Comparison of ENCODE assay signal across 23 cellular contexts in genomic region chr7:29248713-29249382, GRCh38. TPM values are rescaled to one million over a fixed set of nuclear protein-coding genes. Genes with fewer than 3 reads are reported as not detected.
DNase-seq lines count a peak whose midpoint lies in the region; ATAC-seq and TF ChIP-seq lines count a peak whose summit lies in the region.
"Had no signal": no experiment of that assay in that cellular context is flagged by ENCODE, and none has a peak within 500 bp of the region (broad histone marks: within the 10 kb centered on the region; RNA-seq: fewer than 3 reads in every experiment).

No MANE protein-coding gene starts in this region.

- no peaks in the 10 kb centered on the region for H3K36me3 ChIP-seq in A673 (ENCODE audit: insufficient read depth, low read length, poor library complexity, severe bottlenecking)
- H3K36me3 ChIP-seq in neutrophil: no peaks in the 10 kb centered on the region
- H3K36me3 ChIP-seq in GM23338 (ENCODE audit: insufficient read depth): no peaks in the 10 kb centered on the region
- H3K36me3 ChIP-seq: vagina had no signal

- peaks cover 8% of the 10 kb centered on the region for H3K4me1 Mint-ChIP-seq in GM23338
- H3K4me1 Mint-ChIP-seq: CD4-positive, CD25-positive, alpha-beta regulatory T cell had no signal

- H3K9me3 ChIP-seq in A673 (ENCODE audit: low read depth, low read length, poor library complexity, severe bottlenecking) (no peaks in the 10 kb centered on the region), neutrophil (no peaks in the 10 kb centered on the region)
- H3K9me3 ChIP-seq: A549, vagina had no signal

- DNase-seq in A673 (ENCODE audit: low spot score) (no peak), SKM-1 (lab: John Stamatoyannopoulos, UW; ENCODE audit: unreplicated experiment) (peak; percentile 49), left ventricle myocardium superior (no peak), GM23338 (ENCODE audit: low spot score) (no peak), GM20000 (ENCODE audit: low spot score) (no peak), LoVo (ENCODE audit: low spot score) (no peak)
- no peak for DNase-seq in stimulated activated CD4-positive, alpha-beta T cell treated with anti-CD3 and anti-CD28 coated beads, Interleukin-4, amount 100 ng/mL, for 24 hours
- DNase-seq: activated CD4-positive, alpha-beta T cell treated with anti-CD3 and anti-CD28 coated beads for 36 hours; activated gamma-delta T cell; amygdala; CD4-positive, CD25-positive, alpha-beta regulatory T cell; effector memory CD8-positive, alpha-beta T cell; GM23248; islet precursor cell; NCI-H1417 treated with DMSO at 0.1 percent for 48 hours; NK-92 treated with Interleukin-12 subunit alpha and Interleukin-12 subunit beta, amount 100 ng/mL, for 24 hours; posterior cingulate gyrus; SHP77 treated with DMSO at 0.1 percent for 48 hours had no signal

- no peak overlapping the region for H3K27ac Mint-ChIP-seq in GM23338
- H3K27ac Mint-ChIP-seq: activated CD4-positive, alpha-beta T cell treated with anti-CD3 and anti-CD28 coated beads for 36 hours; CD4-positive, CD25-positive, alpha-beta regulatory T cell had no signal

- H3K4me3 ChIP-seq in A673 (ENCODE audit: low read depth, low read length, poor library complexity, severe bottlenecking) (no peak overlapping the region), neutrophil (ENCODE audit: low read depth in 1 of 2, low read length in 1 of 2) (no peak overlapping the region), GM23338 (no peak overlapping the region)
- H3K4me3 ChIP-seq: A549, GM23248, K562, vagina had no signal

- H3K9me3 Mint-ChIP-seq in GM23338: no peaks in the 10 kb centered on the region
- H3K9me3 Mint-ChIP-seq: central memory CD8-positive, alpha-beta T cell; effector memory CD8-positive, alpha-beta T cell had no signal

- H3K4me3 Mint-ChIP-seq in GM23338: no peak overlapping the region
- H3K4me3 Mint-ChIP-seq: activated CD4-positive, alpha-beta T cell treated with anti-CD3 and anti-CD28 coated beads for 36 hours; CD4-positive, CD25-positive, alpha-beta regulatory T cell; central memory CD8-positive, alpha-beta T cell; effector memory CD8-positive, alpha-beta T cell had no signal

- H3F3A ChIP-seq in GM23338 (replicated peaks; ENCODE audit: low read depth): no peaks in the 10 kb centered on the region

- POLR2A ChIA-PET in A673 (lab: Charles Lee; ENCODE audit: low non-redundant PET): interaction anchor here (0.5 kb wide), 1 partner anchor 766 kb away, joined by 3 read pairs; no protein-coding TSS in a partner anchor

- no peaks in the 10 kb centered on the region for H3K79me2 ChIP-seq in GM23338 (replicated peaks; ENCODE audit: insufficient read depth)

- no peaks in the 10 kb centered on the region for H3K4me1 ChIP-seq in A673 (ENCODE audit: insufficient read depth, low read length, poor library complexity, severe bottlenecking)
- H3K4me1 ChIP-seq in neutrophil (ENCODE audit: control insufficient read depth in 1 of 2, insufficient read depth in 1 of 2, low read depth in 1 of 2, low read length in 1 of 2): peaks cover 49 to 66% of the 10 kb centered on the region in 2 experiments
- H3K4me1 ChIP-seq in GM23338 (ENCODE audit: insufficient read depth): peaks cover 4% of the 10 kb centered on the region; the same call in 1 of the 2 replicates
- H3K4me1 ChIP-seq: A549, vagina had no signal

- no peaks in the 10 kb centered on the region for H3K27me3 ChIP-seq in A673 (replicated peaks; ENCODE audit: insufficient read depth, low read depth, low read length, poor library complexity)
- no peaks in the 10 kb centered on the region for H3K27me3 ChIP-seq in neutrophil
- H3K27me3 ChIP-seq in GM23338 (ENCODE audit: insufficient read depth): no peaks in the 10 kb centered on the region
- H3K27me3 ChIP-seq: vagina had no signal

- no peaks in the 10 kb centered on the region for H3K36me3 Mint-ChIP-seq in GM23338 (ENCODE audit: low read depth)
- H3K36me3 Mint-ChIP-seq: CD4-positive, CD25-positive, alpha-beta regulatory T cell had no signal

- intact Hi-C loops in A673 (cut with micrococcal nuclease; ENCODE audit: unreplicated experiment): no loop called here
- intact Hi-C loops in left ventricle myocardium superior (cut with micrococcal nuclease): no loop called here

- CTCF ChIA-PET in A673 (lab: Charles Lee): no interaction called here

- no TSS peak for BruUV-seq in A673 (replicated peaks; lab: Mats Ljungman, UMichigan)

- no peak overlapping the region for H3K4me2 ChIP-seq in GM23338
- H3K4me2 ChIP-seq: A549 had no signal

- TF ChIP-seq CTCF in A673 (conservative IDR thresholded peaks at IDR 0.05; ENCODE audit: low read depth, low read length) (no peak), neutrophil (IDR thresholded peaks at IDR 0.05) (no peak), GM23338 (conservative IDR thresholded peaks at IDR 0.05; ENCODE audit: low read depth in 2 of 2) (no peak), GM20000 (IDR thresholded peaks at IDR 0.05; ENCODE audit: extremely low read depth, missing control alignments) (no peak)

- ATAC-seq in left ventricle myocardium superior (peak; percentile 33), GM23338 (no peak)
- ATAC-seq: A549; activated CD4-positive, alpha-beta T cell treated with anti-CD3 and anti-CD28 coated beads for 36 hours; effector memory CD8-positive, alpha-beta T cell; K562 had no signal

- no peak overlapping the region for H2AFZ ChIP-seq in GM23338
- H2AFZ ChIP-seq: GM23248 had no signal

- H3K27me3 Mint-ChIP-seq in GM23338 (ENCODE audit: insufficient read depth, low read depth, poor library complexity): peaks cover 6% of the 10 kb centered on the region
- H3K27me3 Mint-ChIP-seq: CD4-positive, CD25-positive, alpha-beta regulatory T cell; central memory CD8-positive, alpha-beta T cell; effector memory CD8-positive, alpha-beta T cell had no signal

- no peaks in the 10 kb centered on the region for H3K9me2 ChIP-seq in GM23338 (ENCODE audit: insufficient read depth)

- H4K20me1 ChIP-seq in GM23338 (replicated peaks; ENCODE audit: insufficient read depth): no peaks in the 10 kb centered on the region

- H3K27ac ChIP-seq in A673 (ENCODE audit: low read depth, low read length, poor library complexity, severe bottlenecking) (peak overlapping the region; percentile 35), neutrophil (peak overlapping the region; percentile 80), GM23338 (ENCODE audit: low read depth) (no peak overlapping the region)
- H3K27ac ChIP-seq: A549, GM23248, vagina had no signal

TF ChIP-seq in GM23338, 12 proteins besides CTCF, POLR2A, EP300 and RAD21 (continues in another document):
- no peak for TF ChIP-seq ZNF462 (CRISPR knock-in tag; IDR thresholded peaks at IDR 0.05)

RNA-seq across cellular contexts. Expression of gene CHN2, which starts 54.3 kb away (rescaled TPM):
- total RNA-seq in A673 (2021): 61.2 and 64.3 TPM in 2 replicates
- total RNA-seq in left ventricle myocardium superior: 32.2 TPM
- total RNA-seq in GM23338 (2014; rRNA removed; shearing (Covaris generic)): 7.5 and 8.8 TPM in 2 replicates
- polyA plus RNA-seq in GM23338 (2016; fragmentation: Nextera tagmentation; extraction: Ambion mirVana): 6.1 and 9.2 TPM in 2 replicates
